In the genomic region with DNA sequence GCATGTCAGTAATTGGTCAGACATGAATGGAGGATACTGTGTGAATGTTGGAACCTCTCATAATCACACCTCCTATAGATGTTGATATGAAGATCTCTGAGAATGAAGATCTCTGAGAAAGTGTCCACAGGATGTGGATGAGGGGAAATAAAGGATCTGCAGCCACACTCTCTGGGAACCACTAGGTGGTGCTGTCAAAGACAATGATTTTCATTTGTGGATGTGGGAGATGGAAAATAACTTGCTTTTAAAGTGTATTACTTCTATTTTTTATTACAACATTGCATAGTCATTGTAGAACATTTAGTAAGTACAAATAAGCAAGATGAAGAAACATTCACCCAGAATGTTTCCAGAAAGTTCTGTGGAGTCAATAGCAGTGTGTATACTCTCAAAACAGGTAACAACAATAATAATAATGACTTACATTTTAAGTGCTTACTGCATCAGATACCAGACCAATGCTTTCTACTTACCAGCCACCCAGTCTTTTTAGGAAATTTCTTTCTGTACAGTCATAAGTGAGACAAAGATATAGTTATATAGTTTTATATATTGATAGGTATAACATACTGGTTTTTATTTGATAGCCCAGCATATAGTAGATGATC, we compare ENCODE assay signal across 8 cellular contexts.
DNase-seq lines count a peak whose midpoint lies in the region; ATAC-seq and TF ChIP-seq lines count a peak whose summit lies in the region.

No MANE protein-coding gene starts in this region.

- TF ChIP-seq RAD21 in Ishikawa (IDR thresholded peaks at IDR 0.05; ENCODE audit: low read depth), result peak; percentile 38

- no peak overlapping the region for H3K4me3 ChIP-seq in cardiac fibroblast (replicated peaks in 1 of 2; ENCODE audit: low read depth in 2 of 2, low read length in 2 of 2)
- no peak overlapping the region for H3K4me3 ChIP-seq in right atrium auricular region

- no peaks in the 10 kb centered on the region for H3K36me3 Mint-ChIP-seq in nephron progenitor cell (ENCODE audit: low read depth)

- TF ChIP-seq EP300 in Ishikawa (IDR thresholded peaks at IDR 0.05; ENCODE audit: borderline replicate concordance), result no peak

- H3K27me3 ChIP-seq in right atrium auricular region, result no peaks in the 10 kb centered on the region

- DNase-seq in GM03348 (ENCODE audit: low spot score) (peak; percentile 51), cardiac fibroblast (ENCODE audit: low read depth in 2 of 2) (peak; percentile 38 to 48), nephron progenitor cell (no peak), hypothalamus (lab: John Stamatoyannopoulos, UW) (no peak), Right ventricle myocardium inferior (ENCODE audit: missing footprints) (no peak), right atrium auricular region (ENCODE audit: low spot score) (no peak)
- DNase-seq in activated effector memory CD4-positive, alpha-beta T cell treated with anti-CD3 and anti-CD28 coated beads, Interleukin-2, amount 50 U/mL, for 16 hours, result no peak

- no peak overlapping the region for H3K27ac Mint-ChIP-seq in nephron progenitor cell

- H3K9me3 ChIP-seq in right atrium auricular region, result no peaks in the 10 kb centered on the region

- ATAC-seq in Right ventricle myocardium inferior, result no peak

- H3K27me3 Mint-ChIP-seq in nephron progenitor cell (ENCODE audit: low read depth, poor library complexity), result peaks cover 15% of the 10 kb centered on the region

- TF ChIP-seq CTCF in cardiac fibroblast (IDR thresholded peaks at IDR 0.05; ENCODE audit: low read depth, low read length) (peak; percentile 83), nephron progenitor cell (IDR thresholded peaks at IDR 0.05) (peak; percentile 65), right atrium auricular region (IDR thresholded peaks at IDR 0.05) (peak in 1 of 2 donors; percentile 56)

- H3K4me1 ChIP-seq in right atrium auricular region, result no peaks in the 10 kb centered on the region

- H3K4me3 Mint-ChIP-seq in nephron progenitor cell, result no peak overlapping the region

- H3K36me3 ChIP-seq in right atrium auricular region, result no peaks in the 10 kb centered on the region

- H3K9me3 Mint-ChIP-seq in nephron progenitor cell, result no peaks in the 10 kb centered on the region

- no peak overlapping the region for H3K27ac ChIP-seq in right atrium auricular region

- intact Hi-C loops in Right ventricle myocardium inferior (cut with DNase I), result no loop called here

- no peaks in the 10 kb centered on the region for H3K4me1 Mint-ChIP-seq in nephron progenitor cell

TF ChIP-seq in Ishikawa, 13 proteins besides CTCF, POLR2A, EP300 and RAD21:
- TF ChIP-seq ZBTB7A (IDR thresholded peaks at IDR 0.05; ENCODE audit: low read depth), result no peak
- TF ChIP-seq, protein P1, sequence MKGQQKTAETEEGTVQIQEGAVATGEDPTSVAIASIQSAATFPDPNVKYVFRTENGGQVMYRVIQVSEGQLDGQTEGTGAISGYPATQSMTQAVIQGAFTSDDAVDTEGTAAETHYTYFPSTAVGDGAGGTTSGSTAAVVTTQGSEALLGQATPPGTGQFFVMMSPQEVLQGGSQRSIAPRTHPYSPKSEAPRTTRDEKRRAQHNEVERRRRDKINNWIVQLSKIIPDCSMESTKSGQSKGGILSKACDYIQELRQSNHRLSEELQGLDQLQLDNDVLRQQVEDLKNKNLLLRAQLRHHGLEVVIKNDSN (IDR thresholded peaks at IDR 0.05), result no peak
- TF ChIP-seq TCF12 (IDR thresholded peaks at IDR 0.05; ENCODE audit: low read depth), result no peak
- no peak for TF ChIP-seq EGR1 (IDR thresholded peaks at IDR 0.05)
- TF ChIP-seq CREB1 (IDR thresholded peaks at IDR 0.05; ENCODE audit: low read depth), result no peak
TF ChIP-seq in Ishikawa: peak in this region for 0.

Comparison
In these comparisons a context has a peak if more than half of its experiments do, and no peak if none do; other contexts are left out.
1. DNase-seq: peak in GM03348 (single experiment) and cardiac fibroblast (2 of 2); none in nephron progenitor cell (single experiment), activated effector memory CD4-positive, alpha-beta T cell treated with anti-CD3 and anti-CD28 coated beads, Interleukin-2, amount 50 U/mL, for 16 hours (single experiment), hypothalamus (0 of 51), Right ventricle myocardium inferior (single experiment) and right atrium auricular region (single experiment).